14 cellular contexts compared by ENCODE assay signal in genomic region chrX:153336128-153336894, GRCh38. TPM values are rescaled to one million over a fixed set of nuclear protein-coding genes. Genes with fewer than 3 reads are reported as not detected.
DNase-seq lines count a peak whose midpoint lies in the region; ATAC-seq, FAIRE-seq and TF ChIP-seq lines count a peak whose summit lies in the region.
"Had no signal": no experiment of that assay in that cellular context is flagged by ENCODE, and none has a peak within 500 bp of the region (broad histone marks: within the 10 kb centered on the region; RNA-seq: fewer than 3 reads in every experiment).

No MANE protein-coding gene starts in this region.

- DNase-seq in MCF 10A (ENCODE audit: unreplicated experiment): peak; percentile 13
- no peak for DNase-seq in breast epithelium (ENCODE audit: low spot score in 2 of 2)
- DNase-seq in GM23248: peak; percentile 34
- DNase-seq in activated T-cell treated with anti-CD3 and anti-CD28 coated beads, Interleukin-2, amount 50 U/mL, for 72 hours: peak in 1 of 2 donors; percentile 6
- DNase-seq in stimulated activated effector memory CD8-positive, alpha-beta T cell treated with anti-CD3 and anti-CD28 coated beads, Interleukin-12 subunit alpha, Interleukin-12 subunit beta, amount 100 ng/mL, for 72 hours (ENCODE audit: low spot score in 2 of 2): peak in 1 of 2 donors; percentile 25
- DNase-seq in HTR-8/SVneo (ENCODE audit: insufficient read length, low spot score): no peak
- no peak for DNase-seq in NCI-H2029 treated with DMSO at 0.1 percent for 48 hours (lab: John Stamatoyannopoulos, UW)
- DNase-seq in A172 (ENCODE audit: low spot score): no peak
- DNase-seq: left colon, NCI-H1930, right cardiac atrium had no signal

- H3K27ac Mint-ChIP-seq in MCF 10A (ENCODE audit: low read depth, unreplicated experiment): no peak overlapping the region
- H3K27ac Mint-ChIP-seq in activated T-cell treated with anti-CD3 and anti-CD28 coated beads, Interleukin-2, amount 50 U/mL, for 72 hours: peak overlapping the region; percentile 52
- peak overlapping the region; percentile 68 for H3K27ac Mint-ChIP-seq in stimulated activated effector memory CD8-positive, alpha-beta T cell treated with anti-CD3 and anti-CD28 coated beads, Interleukin-12 subunit alpha, Interleukin-12 subunit beta, amount 100 ng/mL, for 72 hours

- no peak overlapping the region for H3K4me3 Mint-ChIP-seq in MCF 10A (ENCODE audit: unreplicated experiment)
- peak overlapping the region; percentile 84 to 85 for H3K4me3 Mint-ChIP-seq in activated T-cell treated with anti-CD3 and anti-CD28 coated beads, Interleukin-2, amount 50 U/mL, for 72 hours
- H3K4me3 Mint-ChIP-seq in stimulated activated effector memory CD8-positive, alpha-beta T cell treated with anti-CD3 and anti-CD28 coated beads, Interleukin-12 subunit alpha, Interleukin-12 subunit beta, amount 100 ng/mL, for 72 hours: peak overlapping the region; percentile 64

- peaks cover 3% of the 10 kb centered on the region; the same call in 1 of the 2 replicates for H3F3A ChIP-seq in GM23248 (ENCODE audit: insufficient read depth)

- peaks cover 6% of the 10 kb centered on the region for H3K9me3 Mint-ChIP-seq in MCF 10A (ENCODE audit: unreplicated experiment)
- H3K9me3 Mint-ChIP-seq in activated T-cell treated with anti-CD3 and anti-CD28 coated beads, Interleukin-2, amount 50 U/mL, for 72 hours: no peaks in the 10 kb centered on the region
- H3K9me3 Mint-ChIP-seq in stimulated activated effector memory CD8-positive, alpha-beta T cell treated with anti-CD3 and anti-CD28 coated beads, Interleukin-12 subunit alpha, Interleukin-12 subunit beta, amount 100 ng/mL, for 72 hours: no peaks in the 10 kb centered on the region

- 80 to 85% methylated on average over 4 to 10 of the region's 11 CpGs for WGBS in GM23248 (ENCODE audit: low coverage in 1 of 2, low lambda C conversion rate in 2 of 2, missing lambda C conversion rate in 2 of 2), 2 experiments

- H2AFZ ChIP-seq in GM23248: no peak overlapping the region

- no peak overlapping the region for H3K4me2 ChIP-seq in GM23248 (ENCODE audit: unreplicated experiment)

- in situ Hi-C loops in GM23248 (cut with MboI): no loop called here

- no peaks in the 10 kb centered on the region for H4K20me1 ChIP-seq in GM23248 (ENCODE audit: insufficient read depth)

- no peaks in the 10 kb centered on the region for H3K27me3 Mint-ChIP-seq in MCF 10A (ENCODE audit: insufficient read depth, unreplicated experiment)
- no peaks in the 10 kb centered on the region for H3K27me3 Mint-ChIP-seq in activated T-cell treated with anti-CD3 and anti-CD28 coated beads, Interleukin-2, amount 50 U/mL, for 72 hours (ENCODE audit: low read depth)

- peaks cover 65% of the 10 kb centered on the region for H3K79me2 ChIP-seq in GM23248 (ENCODE audit: insufficient read depth)

- H3K36me3 Mint-ChIP-seq in MCF 10A (ENCODE audit: insufficient read depth, unreplicated experiment): peaks cover 20% of the 10 kb centered on the region
- peaks cover 15 to 16% of the 10 kb centered on the region in 2 donors for H3K36me3 Mint-ChIP-seq in activated T-cell treated with anti-CD3 and anti-CD28 coated beads, Interleukin-2, amount 50 U/mL, for 72 hours (ENCODE audit: insufficient read depth in 2 of 2)
- peaks cover 32% of the 10 kb centered on the region for H3K36me3 Mint-ChIP-seq in stimulated activated effector memory CD8-positive, alpha-beta T cell treated with anti-CD3 and anti-CD28 coated beads, Interleukin-12 subunit alpha, Interleukin-12 subunit beta, amount 100 ng/mL, for 72 hours

- no peak for ATAC-seq in activated T-cell treated with anti-CD3 and anti-CD28 coated beads, Interleukin-2, amount 50 U/mL, for 72 hours (replicated peaks in 1 of 2)
- no peak for ATAC-seq in stimulated activated effector memory CD8-positive, alpha-beta T cell treated with anti-CD3 and anti-CD28 coated beads, Interleukin-12 subunit alpha, Interleukin-12 subunit beta, amount 100 ng/mL, for 72 hours
- ATAC-seq: left colon, right cardiac atrium, Right ventricle myocardium inferior had no signal

- no peak for FAIRE-seq in HTR-8/SVneo (lab: Jason Lieb, UNC)

- POLR2A ChIA-PET in MCF 10A (lab: Yijun Ruan, JAX): no interaction called here

- H3K9me2 ChIP-seq in GM23248 (ENCODE audit: insufficient read depth): no peaks in the 10 kb centered on the region

- no peak for TF ChIP-seq CTCF in MCF 10A (IDR thresholded peaks at IDR 0.05; ENCODE audit: unreplicated experiment)
- TF ChIP-seq CTCF in breast epithelium (IDR thresholded peaks at IDR 0.05): no peak

- TF ChIP-seq POLR2A in breast epithelium (IDR thresholded peaks at IDR 0.05): no peak

- BruUV-seq in MCF 10A (replicated peaks; lab: Mats Ljungman, UMichigan): no TSS peak

- H3K27ac ChIP-seq in breast epithelium (no peak overlapping the region), GM23248 (no peak overlapping the region)
- H3K27ac ChIP-seq: C4-2B had no signal

- no peaks in the 10 kb centered on the region for H3K36me3 ChIP-seq in breast epithelium
- H3K36me3 ChIP-seq in GM23248 (ENCODE audit: low read depth): no peaks in the 10 kb centered on the region

- no peak overlapping the region for H3K4me3 ChIP-seq in breast epithelium
- no peak overlapping the region for H3K4me3 ChIP-seq in GM23248

- intact Hi-C loops in MCF 10A (cut with micrococcal nuclease) (no loop called here), breast epithelium (cut with DNase I; ENCODE audit: low total_unique reads) (no loop called here)

- H3K27me3 ChIP-seq in breast epithelium: peaks cover 0 to 9% of the 10 kb centered on the region in 2 donors
- no peaks in the 10 kb centered on the region for H3K27me3 ChIP-seq in GM23248 (replicated peaks; ENCODE audit: insufficient read depth)

- CTCF ChIA-PET in MCF 10A (lab: Yijun Ruan, JAX): no interaction called here

- H3K9me3 ChIP-seq in breast epithelium (peaks cover 0 to 12% of the 10 kb centered on the region in 2 donors), GM23248 (ENCODE audit: low read depth) (no peaks in the 10 kb centered on the region)

- H3K4me1 Mint-ChIP-seq in MCF 10A (ENCODE audit: insufficient read depth, unreplicated experiment): peaks cover 6% of the 10 kb centered on the region
- peaks cover 59% of the 10 kb centered on the region for H3K4me1 Mint-ChIP-seq in activated T-cell treated with anti-CD3 and anti-CD28 coated beads, Interleukin-2, amount 50 U/mL, for 72 hours (ENCODE audit: low read depth)
- peaks cover 51% of the 10 kb centered on the region for H3K4me1 Mint-ChIP-seq in stimulated activated effector memory CD8-positive, alpha-beta T cell treated with anti-CD3 and anti-CD28 coated beads, Interleukin-12 subunit alpha, Interleukin-12 subunit beta, amount 100 ng/mL, for 72 hours

- no peak overlapping the region for H3K9ac ChIP-seq in GM23248

- no peaks in the 10 kb centered on the region for H3K4me1 ChIP-seq in breast epithelium
- no peaks in the 10 kb centered on the region for H3K4me1 ChIP-seq in GM23248 (ENCODE audit: insufficient read depth)

RNA-seq across cellular contexts. Expression of gene ZNF275, which starts 2.4 kb away (rescaled TPM):
- total RNA-seq in MCF 10A (2022) (9.8 and 10.7 TPM in 2 replicates), breast epithelium (10 to 100 TPM in 2 of 3 donors, 1 to 10 TPM in 1; 8.3 to 13.3 (median 12.8) TPM)
- 11.5 and 12.0 TPM in 2 replicates for total RNA-seq in GM23248 (2014; rRNA removed; shearing (Covaris generic))
- 6.3 and 6.5 TPM in 2 replicates for polyA plus RNA-seq in GM23248 (2016; fragmentation: Nextera tagmentation; extraction: Ambion mirVana)
- total RNA-seq in activated T-cell treated with anti-CD3 and anti-CD28 coated beads, Interleukin-2, amount 50 U/mL, for 72 hours: 10 to 100 TPM; 15.6 to 15.7 TPM
- total RNA-seq in A172 (2014; rRNA removed; shearing (Covaris generic)): 7.0 and 7.3 TPM in 2 replicates

RNA-seq across cellular contexts. Expression of gene PNMA6F, which starts 14.7 kb away (rescaled TPM):
- total RNA-seq in MCF 10A (2022) (not detected in 2 replicates), breast epithelium (not detected)
- total RNA-seq in GM23248 (2014; rRNA removed; shearing (Covaris generic)): not detected in 2 replicates
- not detected in 2 replicates for polyA plus RNA-seq in GM23248 (2016; fragmentation: Nextera tagmentation; extraction: Ambion mirVana)
- not detected for total RNA-seq in activated T-cell treated with anti-CD3 and anti-CD28 coated beads, Interleukin-2, amount 50 U/mL, for 72 hours
- not detected in 2 replicates for total RNA-seq in A172 (2014; rRNA removed; shearing (Covaris generic))
- total RNA-seq: epithelial cell of proximal tubule, left colon, right cardiac atrium, Right ventricle myocardium inferior had no signal
- polyA plus RNA-seq: right cardiac atrium had no signal

Comparison
In these comparisons a context has a peak if more than half of its experiments do, and no peak if none do; other contexts are left out.
1. DNase-seq: peak in MCF 10A (single experiment) and GM23248 (single experiment); none in breast epithelium (0 of 2), HTR-8/SVneo (single experiment), NCI-H2029 treated with DMSO at 0.1 percent for 48 hours (single experiment) and A172 (single experiment).